In the genomic region with DNA sequence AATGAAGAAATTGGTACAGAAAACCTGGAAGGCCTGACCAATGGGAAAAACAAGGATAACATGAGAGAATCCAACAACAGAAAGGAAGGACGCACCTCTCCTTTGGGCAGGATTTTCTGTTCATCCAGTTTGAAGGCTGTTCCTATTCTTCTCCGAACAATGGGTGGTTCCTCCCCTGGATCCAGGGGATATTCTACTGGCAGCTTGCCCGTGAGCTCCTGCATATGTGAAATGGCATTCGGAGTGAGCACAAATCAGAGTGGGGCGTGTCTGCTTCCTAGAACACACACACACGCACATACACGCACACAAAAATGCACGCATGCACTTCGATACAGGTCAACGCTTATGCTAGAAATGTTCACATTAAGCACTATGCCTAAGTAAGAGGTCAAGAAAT, we compare ENCODE assay signal across 17 cellular contexts.
"Had no signal": no experiment of that assay in that cellular context is flagged by ENCODE, and none has a peak within 500 bp of the region (broad histone marks: within the 10 kb centered on the region; RNA-seq: fewer than 3 reads in every experiment).

No MANE protein-coding gene starts in this region.

- H3K27me3 Mint-ChIP-seq: activated CD4-positive, alpha-beta T cell treated with anti-CD3 and anti-CD28 coated beads, Interleukin-2, amount 10 ng/mL, durations not matched to agents 24 days and 14 days; stimulated activated naive B cell treated with anti-CD40 and anti-IgM and Interleukin-4, amounts not matched to agents 10 μg/mL and 1 μg/mL and 100 μg/mL, for 72 hours had no signal

- H3K27ac Mint-ChIP-seq: activated CD4-positive, alpha-beta T cell treated with anti-CD3 and anti-CD28 coated beads, Interleukin-2, amount 10 ng/mL, durations not matched to agents 24 days and 14 days; activated CD8-positive, alpha-beta T cell treated with anti-CD3 and anti-CD28 coated beads, Interleukin-2, amount 10 ng/mL, durations not matched to agents 7 days and 5 days; stimulated activated naive B cell treated with anti-CD40 and anti-IgM and Interleukin-4, amounts not matched to agents 10 μg/mL and 1 μg/mL and 100 μg/mL, for 72 hours had no signal

- H3K9me3 ChIP-seq: ovary, right lobe of liver had no signal

- H3K27ac ChIP-seq: coronary artery, foreskin keratinocyte, ovary had no signal

- H3K4me3 ChIP-seq: coronary artery, lung, ovary, right lobe of liver had no signal

- DNase-seq: activated CD4-positive, alpha-beta T cell treated with anti-CD3 and anti-CD28 coated beads, Interleukin-2, amount 10 ng/mL, durations not matched to agents 24 days and 14 days; activated CD4-positive, CD25-positive, alpha-beta regulatory T cell; activated CD8-positive, alpha-beta T cell treated with anti-CD3 and anti-CD28 coated beads, Interleukin-2, amount 10 ng/mL, durations not matched to agents 7 days and 5 days; activated naive CD4-positive, alpha-beta T cell treated with anti-CD3 and anti-CD28 coated beads, Interleukin-2, amount 50 U/mL, for 16 hours; activated T-cell treated with anti-CD3 and anti-CD28 coated beads, Interleukin-2, amount 50 U/mL, for 4 hours; aorta; effector CD4-positive, alpha-beta T cell; hypothalamus; islet precursor cell; midbrain; ovary; right lobe of liver; stimulated activated naive B cell treated with anti-CD40 and anti-IgM and Interleukin-4, amounts not matched to agents 10 μg/mL and 1 μg/mL and 100 μg/mL, for 72 hours had no signal

- ATAC-seq: activated CD8-positive, alpha-beta T cell treated with anti-CD3 and anti-CD28 coated beads, Interleukin-2, amount 10 ng/mL, durations not matched to agents 7 days and 5 days; activated T-cell treated with anti-CD3 and anti-CD28 coated beads, Interleukin-2, amount 50 U/mL, for 4 hours; foreskin keratinocyte; stimulated activated naive B cell treated with anti-CD40 and anti-IgM and Interleukin-4, amounts not matched to agents 10 μg/mL and 1 μg/mL and 100 μg/mL, for 72 hours had no signal

- H3K4me1 Mint-ChIP-seq: activated CD4-positive, alpha-beta T cell treated with anti-CD3 and anti-CD28 coated beads, Interleukin-2, amount 10 ng/mL, durations not matched to agents 24 days and 14 days had no signal

- H3K9me3 Mint-ChIP-seq: activated CD4-positive, alpha-beta T cell treated with anti-CD3 and anti-CD28 coated beads, Interleukin-2, amount 10 ng/mL, durations not matched to agents 24 days and 14 days; activated T-cell treated with anti-CD3 and anti-CD28 coated beads, Interleukin-2, amount 50 U/mL, for 4 hours; neural crest cell; stimulated activated naive B cell treated with anti-CD40 and anti-IgM and Interleukin-4, amounts not matched to agents 10 μg/mL and 1 μg/mL and 100 μg/mL, for 72 hours had no signal

- H3K36me3 ChIP-seq: ovary had no signal

- H3K4me3 Mint-ChIP-seq: activated CD4-positive, alpha-beta T cell treated with anti-CD3 and anti-CD28 coated beads, Interleukin-2, amount 10 ng/mL, durations not matched to agents 24 days and 14 days; activated CD8-positive, alpha-beta T cell treated with anti-CD3 and anti-CD28 coated beads, Interleukin-2, amount 10 ng/mL, durations not matched to agents 7 days and 5 days; activated T-cell treated with anti-CD3 and anti-CD28 coated beads, Interleukin-2, amount 50 U/mL, for 4 hours; neural crest cell; stimulated activated naive B cell treated with anti-CD40 and anti-IgM and Interleukin-4, amounts not matched to agents 10 μg/mL and 1 μg/mL and 100 μg/mL, for 72 hours had no signal

- H3K27me3 ChIP-seq: foreskin keratinocyte, ovary, right lobe of liver had no signal
